ENCODE assay signal across 7 cellular contexts in genomic region chr13:73060251-73061160, GRCh38. TPM values are rescaled to one million over a fixed set of nuclear protein-coding genes. Genes with fewer than 3 reads are reported as not detected.
DNase-seq lines count a peak whose midpoint lies in the region; ATAC-seq, FAIRE-seq and TF ChIP-seq lines count a peak whose summit lies in the region.

No MANE protein-coding gene starts in this region.

- H3K27ac Mint-ChIP-seq in astrocyte (ENCODE audit: unreplicated experiment), result peak overlapping the region; percentile 91

- H3K36me3 ChIP-seq in Loucy (ENCODE audit: insufficient read depth, low read length), result no peaks in the 10 kb centered on the region
- H3K36me3 ChIP-seq in astrocyte (ENCODE audit: insufficient read depth, low read length), result peaks cover 15% of the 10 kb centered on the region

- no peaks in the 10 kb centered on the region for H4K20me1 ChIP-seq in Loucy (ENCODE audit: insufficient read depth, low read length, poor library complexity, severe bottlenecking)
- H4K20me1 ChIP-seq in astrocyte (ENCODE audit: insufficient read depth, low read length), result peaks cover 13% of the 10 kb centered on the region

- ATAC-seq in stimulated activated naive CD8-positive, alpha-beta T cell treated with anti-CD3 and anti-CD28 coated beads, Interleukin-15, Interleukin-2, amounts not matched to agents 100 U/mL and 50 U/mL, for 24 hours, result no peak
- ATAC-seq in HG03280 (IDR thresholded peaks at IDR 0.05; ENCODE audit: unreplicated experiment), result no peak

- H3K9ac ChIP-seq in Loucy (ENCODE audit: low read depth, low read length, poor library complexity, severe bottlenecking), result no peak overlapping the region
- H3K9ac ChIP-seq in astrocyte (ENCODE audit: low read length), result peak overlapping the region; percentile 78

- no peak overlapping the region for H3K4me3 ChIP-seq in Loucy (ENCODE audit: low read length, poor library complexity, severe bottlenecking)
- H3K4me3 ChIP-seq in astrocyte (ENCODE audit: insufficient read depth, low read depth, low read length), result peak overlapping the region; percentile 84

- H3K27ac ChIP-seq in astrocyte (ENCODE audit: low read depth, low read length), result peak overlapping the region; percentile 63

- H2AFZ ChIP-seq in Loucy (ENCODE audit: low read length), result no peak overlapping the region
- peak overlapping the region; percentile 34 for H2AFZ ChIP-seq in astrocyte (ENCODE audit: low read depth, low read length)

- no peaks in the 10 kb centered on the region for H3K9me3 Mint-ChIP-seq in astrocyte (ENCODE audit: unreplicated experiment)

- no peaks in the 10 kb centered on the region for H3K4me1 ChIP-seq in Loucy (ENCODE audit: insufficient read depth, low read length, poor library complexity, severe bottlenecking)
- H3K4me1 ChIP-seq in astrocyte (ENCODE audit: insufficient read depth, low read length), result peaks cover 19% of the 10 kb centered on the region

- H3K4me2 ChIP-seq in Loucy (ENCODE audit: low read depth, low read length, poor library complexity, severe bottlenecking) (peak overlapping the region; percentile 42), astrocyte (ENCODE audit: low read length) (peak overlapping the region; percentile 86)

- H3K9me2 ChIP-seq in Loucy (replicated peaks; ENCODE audit: low read depth, low read length), result no peaks in the 10 kb centered on the region

- H3K4me3 Mint-ChIP-seq in astrocyte (ENCODE audit: unreplicated experiment), result peak overlapping the region; percentile 96

- no peaks in the 10 kb centered on the region for H3F3A ChIP-seq in Loucy (ENCODE audit: low read depth)

- H3K27me3 ChIP-seq in Loucy (ENCODE audit: insufficient read depth, low read length, poor library complexity, severe bottlenecking), result peaks cover 5% of the 10 kb centered on the region
- H3K27me3 ChIP-seq in astrocyte (ENCODE audit: insufficient read depth, low read length), result no peaks in the 10 kb centered on the region

- H3K27me3 Mint-ChIP-seq in astrocyte (ENCODE audit: low read depth, unreplicated experiment), result no peaks in the 10 kb centered on the region

- H3K36me3 Mint-ChIP-seq in astrocyte (ENCODE audit: low read depth, unreplicated experiment), result peaks cover 4% of the 10 kb centered on the region

- H3K79me2 ChIP-seq in Loucy (ENCODE audit: insufficient read depth, low read length), result no peaks in the 10 kb centered on the region
- peaks cover 29% of the 10 kb centered on the region for H3K79me2 ChIP-seq in astrocyte (ENCODE audit: insufficient read depth, low read length)

- TF ChIP-seq CTCF in Loucy (conservative IDR thresholded peaks at IDR 0.05; ENCODE audit: low read length) (no peak), astrocyte (IDR thresholded peaks at IDR 0.05; ENCODE audit: insufficient read depth, low read depth, low read length) (no peak)

- no peaks in the 10 kb centered on the region for H3K9me3 ChIP-seq in Loucy (ENCODE audit: insufficient read depth, low read depth, low read length)
- H3K9me3 ChIP-seq in astrocyte (ENCODE audit: insufficient read depth, low read depth, low read length), result no peaks in the 10 kb centered on the region

- DNase-seq in EH (ENCODE audit: low read depth), result peak; percentile 75
- DNase-seq in astrocyte (ENCODE audit: low read depth), result peak; percentile 82
- DNase-seq in stimulated activated naive CD8-positive, alpha-beta T cell treated with anti-CD3 and anti-CD28 coated beads, Interleukin-15, Interleukin-2, amounts not matched to agents 100 U/mL and 50 U/mL, for 24 hours, result peak; percentile 5
- no peak for DNase-seq in NCI-H774 (lab: John Stamatoyannopoulos, UW)

- H3K4me1 Mint-ChIP-seq in astrocyte (ENCODE audit: low read depth, unreplicated experiment), result peaks cover 17% of the 10 kb centered on the region

- no peak for FAIRE-seq in astrocyte (lab: Jason Lieb, UNC)
- peak; percentile 71 for FAIRE-seq in islet of Langerhans (lab: Jason Lieb, UNC)

RNA-seq across cellular contexts. Expression of gene KLF5, which starts 1.7 kb away (rescaled TPM):
- 13.8 and 21.4 TPM in 2 replicates for total RNA-seq in astrocyte
